27 cellular contexts compared by ENCODE assay signal in genomic region chr17:49564638-49565037, GRCh38. TPM values are rescaled to one million over a fixed set of nuclear protein-coding genes. Genes with fewer than 3 reads are reported as not detected.
"Had no signal": no experiment of that assay in that cellular context is flagged by ENCODE, and none has a peak within 500 bp of the region (broad histone marks: within the 10 kb centered on the region; RNA-seq: fewer than 3 reads in every experiment).

No MANE protein-coding gene starts in this region.

- H3K9me3 ChIP-seq: colonic mucosa, gastroesophageal sphincter, heart left ventricle, left ventricle myocardium inferior, lower lobe of right lung, neutrophil, right lobe of liver, stomach, thyroid gland had no signal

- H3K4me3 Mint-ChIP-seq: dendritic cell treated with granulocyte-macrophage colony-stimulating factor and Interleukin-4, amounts not matched to agents 40 ng/mL and 50 ng/mL, for 4 days; endodermal cell; natural killer cell treated with Interleukin-12 subunit alpha and Interleukin-12 subunit beta and Interleukin-15 and Interleukin-18, amount 100 ng/mL, for 72 hours; neural crest cell; stimulated activated effector memory CD8-positive, alpha-beta T cell treated with anti-CD3 and anti-CD28 coated beads, Interleukin-12 subunit alpha, Interleukin-12 subunit beta, amount 100 ng/mL, for 72 hours; type B pancreatic cell had no signal

- H3K4me1 ChIP-seq: foreskin keratinocyte, right lobe of liver had no signal

- H3K27ac Mint-ChIP-seq: dendritic cell treated with granulocyte-macrophage colony-stimulating factor and Interleukin-4, amounts not matched to agents 40 ng/mL and 50 ng/mL, for 4 days; endodermal cell; natural killer cell treated with Interleukin-12 subunit alpha and Interleukin-12 subunit beta and Interleukin-15 and Interleukin-18, amount 100 ng/mL, for 72 hours; progenitor cell of endocrine pancreas; stimulated activated effector memory CD8-positive, alpha-beta T cell treated with anti-CD3 and anti-CD28 coated beads, Interleukin-12 subunit alpha, Interleukin-12 subunit beta, amount 100 ng/mL, for 72 hours; type B pancreatic cell had no signal

- H3K9ac ChIP-seq: parathyroid adenoma had no signal

- DNase-seq: colonic mucosa; effector CD8-positive, alpha-beta T cell; endodermal cell; foreskin keratinocyte; heart left ventricle; left cardiac atrium; left ventricle myocardium inferior; right lobe of liver; stimulated activated CD4-positive, alpha-beta T cell treated with anti-CD3 and anti-CD28 coated beads, Interleukin-2, amount 100 ng/mL, for 24 hours; stimulated activated CD4-positive, alpha-beta T cell treated with anti-CD3 and anti-CD28 coated beads, Interleukin-4, amount 100 ng/mL, for 24 hours; stimulated activated naive CD4-positive, alpha-beta T cell treated with Interleukin-2 at 50 U/mL for 16 hours; stomach; thyroid gland had no signal

- H3K4me2 ChIP-seq: hepatocyte had no signal

- H2AFZ ChIP-seq: hepatocyte, parathyroid adenoma had no signal

- H3K27me3 ChIP-seq: colonic mucosa, foreskin keratinocyte, gastroesophageal sphincter, heart left ventricle, right lobe of liver, thyroid gland had no signal

- H3K9me3 Mint-ChIP-seq: dendritic cell treated with granulocyte-macrophage colony-stimulating factor and Interleukin-4, amounts not matched to agents 40 ng/mL and 50 ng/mL, for 4 days; endodermal cell; natural killer cell treated with Interleukin-12 subunit alpha and Interleukin-12 subunit beta and Interleukin-15 and Interleukin-18, amount 100 ng/mL, for 72 hours; neural crest cell; stimulated activated effector memory CD8-positive, alpha-beta T cell treated with anti-CD3 and anti-CD28 coated beads, Interleukin-12 subunit alpha, Interleukin-12 subunit beta, amount 100 ng/mL, for 72 hours; type B pancreatic cell had no signal

- H3K79me2 ChIP-seq: hepatocyte, parathyroid adenoma had no signal

- H3K4me3 ChIP-seq: colonic mucosa, gastroesophageal sphincter, heart left ventricle, hepatocyte, left ventricle myocardium inferior, lower lobe of right lung, right lobe of liver, stomach, thyroid gland had no signal

- ATAC-seq: esophagus mucosa; foreskin keratinocyte; gastroesophageal sphincter; heart left ventricle; left cardiac atrium; lower lobe of right lung; natural killer cell treated with Interleukin-12 subunit alpha and Interleukin-12 subunit beta and Interleukin-15 and Interleukin-18, amount 100 ng/mL, for 72 hours; right lobe of liver; stimulated activated effector memory CD8-positive, alpha-beta T cell treated with anti-CD3 and anti-CD28 coated beads, Interleukin-12 subunit alpha, Interleukin-12 subunit beta, amount 100 ng/mL, for 72 hours had no signal

- H3K27ac ChIP-seq: colonic mucosa, epithelial cell of prostate, foreskin keratinocyte, hepatocyte, lower lobe of right lung, neutrophil, parathyroid adenoma, right lobe of liver, thyroid gland had no signal

- H3K36me3 ChIP-seq: colonic mucosa, gastroesophageal sphincter, heart left ventricle, left ventricle myocardium inferior, lower lobe of right lung, neutrophil, right lobe of liver, stomach, thyroid gland had no signal

- H3K36me3 Mint-ChIP-seq: natural killer cell treated with Interleukin-12 subunit alpha and Interleukin-12 subunit beta and Interleukin-15 and Interleukin-18, amount 100 ng/mL, for 72 hours; stimulated activated effector memory CD8-positive, alpha-beta T cell treated with anti-CD3 and anti-CD28 coated beads, Interleukin-12 subunit alpha, Interleukin-12 subunit beta, amount 100 ng/mL, for 72 hours; type B pancreatic cell had no signal

RNA-seq across cellular contexts. Expression of gene NXPH3, which starts 11.0 kb away (rescaled TPM):
- total RNA-seq: kidney epithelial cell; natural killer cell treated with Interleukin-12 subunit alpha and Interleukin-12 subunit beta and Interleukin-15 and Interleukin-18, amount 100 ng/mL, for 72 hours had no signal
